In genomic region chr7:131302876-131303707, GRCh38 we compare ENCODE assay signal across 8 cellular contexts. TPM values are rescaled to one million over a fixed set of nuclear protein-coding genes. Genes with fewer than 3 reads are reported as not detected.
DNase-seq lines count a peak whose midpoint lies in the region; ATAC-seq and TF ChIP-seq lines count a peak whose summit lies in the region.

No MANE protein-coding gene starts in this region.

- H3K9me3 ChIP-seq in DND-41 (ENCODE audit: insufficient read depth, low read length, severe bottlenecking) = peaks cover 17% of the 10 kb centered on the region
- H3K9me3 ChIP-seq in upper lobe of right lung = no peaks in the 10 kb centered on the region

- H3K4me3 Mint-ChIP-seq in activated naive CD8-positive, alpha-beta T cell treated with anti-CD3 and anti-CD28 coated beads for 36 hours = no peak overlapping the region

- H3K27ac ChIP-seq in DND-41 (ENCODE audit: low read length) (no peak overlapping the region), upper lobe of right lung (no peak overlapping the region)

- intact Hi-C loops in upper lobe of right lung (cut with DNase I) = no loop called here

- no peaks in the 10 kb centered on the region for H3K36me3 ChIP-seq in DND-41 (ENCODE audit: insufficient read depth, low read length)
- no peaks in the 10 kb centered on the region for H3K36me3 ChIP-seq in upper lobe of right lung

- no peaks in the 10 kb centered on the region for H4K20me1 ChIP-seq in DND-41 (ENCODE audit: insufficient read depth, low read length)

- no peak overlapping the region for H2AFZ ChIP-seq in DND-41 (ENCODE audit: low read depth, low read length)

- DNase-seq in DND-41 (no peak), NAMALWA (ENCODE audit: low spot score) (peak; percentile 31), iris pigment epithelial cell (ENCODE audit: low read depth) (peak; percentile 40), upper lobe of right lung (no peak), NCI-H1694 treated with DMSO at 0.1 percent for 48 hours (lab: John Stamatoyannopoulos, UW) (no peak)
- peak; percentile 4 for DNase-seq in activated naive CD8-positive, alpha-beta T cell treated with anti-CD3 and anti-CD28 coated beads for 36 hours

- no peak overlapping the region for H3K9ac ChIP-seq in DND-41 (ENCODE audit: low read depth, low read length)

- no peak overlapping the region for H3K27ac Mint-ChIP-seq in activated naive CD8-positive, alpha-beta T cell treated with anti-CD3 and anti-CD28 coated beads for 36 hours

- H3K27me3 ChIP-seq in DND-41 (ENCODE audit: insufficient read depth, low read length, poor library complexity) (no peaks in the 10 kb centered on the region), upper lobe of right lung (no peaks in the 10 kb centered on the region)

- no peaks in the 10 kb centered on the region for H3K79me2 ChIP-seq in DND-41 (ENCODE audit: insufficient read depth, low read length)

- H3K36me3 Mint-ChIP-seq in activated naive CD8-positive, alpha-beta T cell treated with anti-CD3 and anti-CD28 coated beads for 36 hours = peaks cover 13% of the 10 kb centered on the region

- peaks cover 3% of the 10 kb centered on the region for H3K4me1 Mint-ChIP-seq in activated naive CD8-positive, alpha-beta T cell treated with anti-CD3 and anti-CD28 coated beads for 36 hours

- peaks cover 17% of the 10 kb centered on the region for H3K9me3 Mint-ChIP-seq in activated naive CD8-positive, alpha-beta T cell treated with anti-CD3 and anti-CD28 coated beads for 36 hours

- peak; percentile 45 for TF ChIP-seq CTCF in DND-41 (IDR thresholded peaks at IDR 0.05; ENCODE audit: borderline replicate concordance, extremely low read depth, low read length, poor library complexity, severe bottlenecking)
- TF ChIP-seq CTCF in upper lobe of right lung (IDR thresholded peaks at IDR 0.05) = peak; percentile 53

- ATAC-seq in DND-41 (ENCODE audit: insufficient read depth, low read depth) = no peak
- ATAC-seq in upper lobe of right lung = peak; percentile 84
- no peak for ATAC-seq in GM18907 (IDR thresholded peaks at IDR 0.05; ENCODE audit: unreplicated experiment)
- no peak for ATAC-seq in HG02571 (IDR thresholded peaks at IDR 0.05; ENCODE audit: unreplicated experiment)

- H3K4me2 ChIP-seq in DND-41 (ENCODE audit: insufficient read depth, low read length) = no peak overlapping the region

- H3K4me1 ChIP-seq in DND-41 (ENCODE audit: insufficient read depth, low read length) = no peaks in the 10 kb centered on the region
- no peaks in the 10 kb centered on the region for H3K4me1 ChIP-seq in upper lobe of right lung

- H3K4me3 ChIP-seq in DND-41 (ENCODE audit: low read depth in 1 of 2, low read length in 2 of 2) (no peak overlapping the region), upper lobe of right lung (no peak overlapping the region)

- no peaks in the 10 kb centered on the region for H3K27me3 Mint-ChIP-seq in activated naive CD8-positive, alpha-beta T cell treated with anti-CD3 and anti-CD28 coated beads for 36 hours

RNA-seq across cellular contexts. Expression of gene MKLN1, which starts 24.6 kb away (rescaled TPM):
- total RNA-seq in activated naive CD8-positive, alpha-beta T cell treated with anti-CD3 and anti-CD28 coated beads for 36 hours = 10 to 100 TPM; 32.4 to 36.7 TPM
- total RNA-seq in upper lobe of right lung = 66.0 TPM

Comparison
In these comparisons a context has a peak if more than half of its experiments do, and no peak if none do; other contexts are left out.
1. DNase-seq: peak in NAMALWA (single experiment), activated naive CD8-positive, alpha-beta T cell treated with anti-CD3 and anti-CD28 coated beads for 36 hours (single experiment) and iris pigment epithelial cell (single experiment); none in DND-41 (single experiment), upper lobe of right lung (single experiment) and NCI-H1694 treated with DMSO at 0.1 percent for 48 hours (single experiment).